ENCODE assay signal across 8 cellular contexts in genomic region chr17:68981288-68981687, GRCh38.
DNase-seq lines count a peak whose midpoint lies in the region; ATAC-seq and FAIRE-seq lines count a peak whose summit lies in the region.

No MANE protein-coding gene starts in this region.

- ATAC-seq in HG03097 (IDR thresholded peaks at IDR 0.05; ENCODE audit: low FRiP score, unreplicated experiment) = no peak

- DNase-seq in GM19239 (ENCODE audit: insufficient read length, low spot score) (no peak), NCI-H748 (lab: John Stamatoyannopoulos, UW; ENCODE audit: unreplicated experiment) (peak; percentile 72), foreskin melanocyte (peak; percentile 71), stromal cell of bone marrow (ENCODE audit: low read depth) (peak; percentile 96), NCI-H2227 treated with DMSO at 0.1 percent for 48 hours (lab: John Stamatoyannopoulos, UW) (no peak), 8988T (no peak), SHP77 (lab: John Stamatoyannopoulos, UW) (no peak)

- peak; percentile 70 for FAIRE-seq in GM19239 (lab: Jason Lieb, UNC)

Comparison
In these comparisons a context has a peak if more than half of its experiments do, and no peak if none do; other contexts are left out.
1. DNase-seq: peak in NCI-H748 (single experiment), foreskin melanocyte (single experiment) and stromal cell of bone marrow (single experiment); none in GM19239 (single experiment), NCI-H2227 treated with DMSO at 0.1 percent for 48 hours (single experiment), 8988T (single experiment) and SHP77 (0 of 2).